25 cellular contexts compared by ENCODE assay signal in genomic region chr3:2078821-2079220, GRCh38. TPM values are rescaled to one million over a fixed set of nuclear protein-coding genes. Genes with fewer than 3 reads are reported as not detected.
"Had no signal": no experiment of that assay in that cellular context is flagged by ENCODE, and none has a peak within 500 bp of the region (broad histone marks: within the 10 kb centered on the region; RNA-seq: fewer than 3 reads in every experiment).

No MANE protein-coding gene starts in this region.

- H3K27ac ChIP-seq: epithelial cell of prostate, esophagus squamous epithelium, gastrocnemius medialis, heart right ventricle, left lung, lower lobe of right lung had no signal

- DNase-seq: cortex of kidney; effector CD8-positive, alpha-beta T cell; effector memory CD8-positive, alpha-beta T cell; endodermal cell; erythroblast; esophagus squamous epithelium; foreskin fibroblast; foreskin melanocyte; gastrocnemius medialis; glutamatergic neuron; head of caudate nucleus; heart right ventricle; hippocampal formation; left cardiac atrium; left lung; left ventricle myocardium superior; lower lobe of right lung; mesenchymal stem cell; mucosa of descending colon; naive B cell had no signal

- H3K27me3 ChIP-seq: esophagus squamous epithelium, gastrocnemius medialis, heart right ventricle, left lung had no signal

- H3K9me3 ChIP-seq: esophagus squamous epithelium, gastrocnemius medialis, lower lobe of right lung had no signal

- ATAC-seq: effector memory CD8-positive, alpha-beta T cell; esophagus mucosa; gastrocnemius medialis; heart right ventricle; left cardiac atrium; left lung; left ventricle myocardium superior; lower lobe of right lung; mucosa of descending colon had no signal

- H3K4me1 ChIP-seq: esophagus squamous epithelium, gastrocnemius medialis, heart right ventricle, left lung, lower lobe of right lung had no signal

- H3K4me3 ChIP-seq: esophagus squamous epithelium, gastrocnemius medialis, heart right ventricle, left lung, lower lobe of right lung, mucosa of descending colon had no signal

- H3K36me3 ChIP-seq: esophagus squamous epithelium, gastrocnemius medialis, heart right ventricle, left lung, lower lobe of right lung had no signal

RNA-seq across cellular contexts. Expression of gene CNTN4, which starts 19.8 kb away (rescaled TPM):
- total RNA-seq: dermis microvascular lymphatic vessel endothelial cell, lung microvascular endothelial cell, myocyte had no signal
